17 cellular contexts compared by ENCODE assay signal in genomic region chr2:12732663-12733062, GRCh38. TPM values are rescaled to one million over a fixed set of nuclear protein-coding genes. Genes with fewer than 3 reads are reported as not detected.
A peak's percentile ranks its signal among the peaks of the same experiment; 100 is the strongest.
DNase-seq lines count a peak whose midpoint lies in the region; ATAC-seq and TF ChIP-seq lines count a peak whose summit lies in the region.
"Had no signal": no experiment of that assay in that cellular context is flagged by ENCODE, and none has a peak within 500 bp of the region (broad histone marks: within the 10 kb centered on the region; RNA-seq: fewer than 3 reads in every experiment).

No MANE protein-coding gene starts in this region.

- no TSS peak for BruUV-seq in mammary epithelial cell (replicated peaks; lab: Mats Ljungman, UMichigan)

- TF ChIP-seq CTCF in breast epithelium (IDR thresholded peaks at IDR 0.05), result no peak
- TF ChIP-seq CTCF in mammary epithelial cell (conservative IDR thresholded peaks at IDR 0.05 in 1 of 2, IDR thresholded peaks at IDR 0.05 in 1 of 2; ENCODE audit: extremely low read depth in 1 of 2, insufficient read depth in 1 of 2, low read depth in 1 of 2, low read length in 2 of 2), result no peak

- H3K36me3 ChIP-seq in breast epithelium (no peaks in the 10 kb centered on the region), mammary epithelial cell (ENCODE audit: insufficient read depth, low read length) (no peaks in the 10 kb centered on the region), skeletal muscle tissue (ENCODE audit: control insufficient read depth in 3 of 3, insufficient read depth in 3 of 3, low read length in 3 of 3) (peaks cover 12 to 18% (median 16%) of the 10 kb centered on the region in 3 donors)

- CTCF ChIA-PET in mammary epithelial cell (lab: Charles Lee; ENCODE audit: low non-redundant PET), result interaction anchor here (0.6 kb wide), 1 partner anchor 258 kb away, joined by 5 read pairs; no protein-coding TSS in a partner anchor

- H4K20me1 ChIP-seq in mammary epithelial cell (ENCODE audit: insufficient read depth, low read length), result no peaks in the 10 kb centered on the region

- TF ChIP-seq POLR2A in breast epithelium (IDR thresholded peaks at IDR 0.05), result no peak

- H3K4me3 ChIP-seq in breast epithelium (no peak overlapping the region), mammary epithelial cell (replicated peaks in 1 of 3; ENCODE audit: insufficient read depth in 1 of 3, low read depth in 2 of 3, low read length in 3 of 3) (no peak overlapping the region), skeletal muscle tissue (ENCODE audit: low read length in 3 of 3) (no peak overlapping the region)

- H3K9ac ChIP-seq in mammary epithelial cell (ENCODE audit: insufficient read depth, low read length) (no peak overlapping the region), skeletal muscle tissue (ENCODE audit: low read depth in 1 of 3, low read length in 3 of 3) (no peak overlapping the region)

- H3K27me3 ChIP-seq in breast epithelium (no peaks in the 10 kb centered on the region), mammary epithelial cell (ENCODE audit: insufficient read depth, low read length) (no peaks in the 10 kb centered on the region), skeletal muscle tissue (ENCODE audit: control insufficient read depth in 3 of 3, insufficient read depth in 3 of 3, low read length in 3 of 3) (no peaks in the 10 kb centered on the region)

- peak overlapping the region; percentile 40 to 67 for H3K27ac ChIP-seq in breast epithelium
- no peak overlapping the region for H3K27ac ChIP-seq in mammary epithelial cell (ENCODE audit: insufficient read depth, low read depth, low read length)
- peak overlapping the region; percentile 42 for H3K27ac ChIP-seq in skeletal muscle tissue (ENCODE audit: low read depth, low read length)

- dilution Hi-C loops in mammary epithelial cell (cut with HindIII; ENCODE audit: low sequenced_read_pairs), result no loop called here

- in situ Hi-C loops in mammary epithelial cell (cut with MboI; ENCODE audit: low sequenced_read_pairs in 2 of 2), result no loop called here

- 98% methylated on average over 7 of the region's 9 CpGs for WGBS in mammary epithelial cell (ENCODE audit: low coverage, missing lambda C conversion rate)

- DNase-seq in breast epithelium (ENCODE audit: low spot score in 2 of 2) (no peak), mammary epithelial cell (no peak), left ventricle myocardium superior (peak; percentile 63), activated gamma-delta T cell treated with Interleukin-2 at 50 U/mL for 16 hours (no peak), NCI-H2107 (lab: John Stamatoyannopoulos, UW) (no peak)
- DNase-seq: activated T-cell treated with anti-CD3 and anti-CD28 coated beads, Interleukin-2, amount 50 U/mL, for 24 hours; cerebellar nuclear complex; EL; foreskin fibroblast; mesenchymal stem cell; NCI-H187; NCI-H524 treated with DMSO at 0.1 percent for 48 hours; OCI-M1; stimulated activated CD4-positive, alpha-beta T cell treated with anti-CD3 and anti-CD28 coated beads, Interleukin-2, amount 100 ng/mL, for 24 hours had no signal

- H2AFZ ChIP-seq in mammary epithelial cell (ENCODE audit: low read depth, low read length), result no peak overlapping the region

- peaks cover 0 to 9% of the 10 kb centered on the region in 2 donors for H3K4me1 ChIP-seq in breast epithelium
- H3K4me1 ChIP-seq in mammary epithelial cell (ENCODE audit: insufficient read depth, low read length), result no peaks in the 10 kb centered on the region
- peaks cover 37 to 66% (median 45%) of the 10 kb centered on the region in 3 donors for H3K4me1 ChIP-seq in skeletal muscle tissue (ENCODE audit: control insufficient read depth in 3 of 3, insufficient read depth in 3 of 3, low read length in 3 of 3)

- intact Hi-C loops in breast epithelium (cut with DNase I; ENCODE audit: low total_unique reads), result no loop called here
- intact Hi-C loops in mammary epithelial cell (cut with micrococcal nuclease), result no loop called here
- intact Hi-C loops in left ventricle myocardium superior (cut with micrococcal nuclease), result loop anchor here (10.0 kb wide), 1 partner anchor 72 kb away; no protein-coding TSS in a partner anchor

- no peaks in the 10 kb centered on the region for H3K79me2 ChIP-seq in mammary epithelial cell (ENCODE audit: insufficient read depth, low read length)

- H3K4me2 ChIP-seq in mammary epithelial cell (ENCODE audit: insufficient read depth, low read depth, low read length), result no peak overlapping the region

- ATAC-seq in left ventricle myocardium superior (peak; percentile 68), HG03378 (IDR thresholded peaks at IDR 0.05; ENCODE audit: unreplicated experiment) (no peak), HG02852 (IDR thresholded peaks at IDR 0.05; ENCODE audit: unreplicated experiment) (no peak)

- H3K9me3 ChIP-seq in breast epithelium (no peaks in the 10 kb centered on the region), mammary epithelial cell (replicated peaks; ENCODE audit: insufficient read depth, low read length) (no peaks in the 10 kb centered on the region), skeletal muscle tissue (ENCODE audit: control insufficient read depth in 3 of 3, low read length in 3 of 3) (no peaks in the 10 kb centered on the region)

RNA-seq across cellular contexts. Expression of gene TRIB2, which starts 15.9 kb away (rescaled TPM):
- 10 to 100 TPM; 17.6 to 62.9 (median 49.6) TPM for total RNA-seq in breast epithelium
- 10 to 100 TPM in 1 of 2 donors, 1 to 10 TPM in 1; 9.0 to 30.7 TPM for total RNA-seq in mammary epithelial cell
- polyA plus RNA-seq in mammary epithelial cell, result 10.9 TPM
- 45.0 TPM for polyA minus RNA-seq in mammary epithelial cell
- total RNA-seq in left ventricle myocardium superior, result 29.4 TPM
- 38.1 TPM for total RNA-seq in skeletal muscle tissue
